ENCODE assay signal across 12 cellular contexts in the genomic region with DNA sequence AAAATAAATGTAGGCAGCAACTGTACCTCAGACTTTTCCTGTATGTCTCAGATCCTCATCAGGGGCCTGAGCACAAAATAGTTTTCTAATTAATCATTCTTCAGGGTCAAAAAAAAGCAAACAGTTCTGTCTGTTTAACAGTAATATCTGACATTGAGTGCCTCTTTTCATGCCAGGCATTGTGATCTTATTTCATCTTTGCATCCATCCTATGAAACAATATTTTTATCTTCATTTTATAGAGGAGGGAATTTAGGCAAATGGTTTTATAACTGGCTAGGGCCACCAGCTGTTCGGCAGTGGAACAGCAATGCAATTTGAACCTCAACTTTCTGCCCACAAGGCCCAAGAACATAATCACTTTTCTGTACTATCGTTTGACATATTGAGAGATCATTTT.
DNase-seq lines count a peak whose midpoint lies in the region; ATAC-seq and TF ChIP-seq lines count a peak whose summit lies in the region.
"Had no signal": no experiment of that assay in that cellular context is flagged by ENCODE, and none has a peak within 500 bp of the region (broad histone marks: within the 10 kb centered on the region; RNA-seq: fewer than 3 reads in every experiment).

No MANE protein-coding gene starts in this region.

- CTCF ChIA-PET in GM10248 (lab: Yijun Ruan, JAX) = interaction anchor here (1.1 to 2.7 kb wide), 6 partner anchors 10 to 91 kb away, joined by 3 to 9 read pairs (median 4); no protein-coding TSS in a partner anchor

- H3K9ac ChIP-seq in Loucy (ENCODE audit: low read depth, low read length, poor library complexity, severe bottlenecking) = no peak overlapping the region

- 0 out of 2 replicates have a peak, but pooled peaks cover 5% of the 10 kb centered on the region for H3K9me3 ChIP-seq in Loucy (ENCODE audit: insufficient read depth, low read depth, low read length)
- H3K9me3 ChIP-seq in osteoblast (ENCODE audit: low read depth, low read length) = no peaks in the 10 kb centered on the region

- ATAC-seq in HG03521 (IDR thresholded peaks at IDR 0.05; ENCODE audit: unreplicated experiment) = no peak
- no peak for ATAC-seq in stimulated activated naive B cell treated with anti-CD40 and anti-IgM and Interleukin-4, amounts not matched to agents 10 μg/mL and 1 μg/mL and 100 μg/mL, for 72 hours (replicated peaks)
- ATAC-seq: natural killer cell had no signal

- peaks cover 0 to 3% of the 10 kb centered on the region in 2 donors for H3K9me3 Mint-ChIP-seq in stimulated activated naive B cell treated with anti-CD40 and anti-IgM and Interleukin-4, amounts not matched to agents 10 μg/mL and 1 μg/mL and 100 μg/mL, for 72 hours
- H3K9me3 Mint-ChIP-seq: activated naive CD4-positive, alpha-beta T cell treated with anti-CD3 and anti-CD28 coated beads for 36 hours; natural killer cell had no signal

- POLR2A ChIA-PET in GM10248 (lab: Yijun Ruan, JAX) = no interaction called here

- no peak overlapping the region for H2AFZ ChIP-seq in Loucy (ENCODE audit: low read length)
- H2AFZ ChIP-seq in osteoblast (ENCODE audit: low read length) = no peak overlapping the region

- H3K4me1 ChIP-seq in Loucy (ENCODE audit: insufficient read depth, low read length, poor library complexity, severe bottlenecking) (peaks cover 6% of the 10 kb centered on the region), osteoblast (ENCODE audit: insufficient read depth, low read length) (peaks cover 14% of the 10 kb centered on the region)

- peaks cover 0 to 8% of the 10 kb centered on the region in 2 donors for H3K4me1 Mint-ChIP-seq in stimulated activated naive B cell treated with anti-CD40 and anti-IgM and Interleukin-4, amounts not matched to agents 10 μg/mL and 1 μg/mL and 100 μg/mL, for 72 hours

- peak; percentile 47 for TF ChIP-seq CTCF in GM10248 (IDR thresholded peaks at IDR 0.05; ENCODE audit: control extremely low read depth, extremely low read depth, low read depth, missing control alignments)
- peak; percentile 56 for TF ChIP-seq CTCF in Loucy (conservative IDR thresholded peaks at IDR 0.05; ENCODE audit: low read length)
- peak; percentile 71 for TF ChIP-seq CTCF in osteoblast (IDR thresholded peaks at IDR 0.05; ENCODE audit: extremely low read depth, low read depth, low read length)

- H3K36me3 ChIP-seq in Loucy (ENCODE audit: insufficient read depth, low read length) (peaks cover 7% of the 10 kb centered on the region; the same call in 1 of the 2 replicates), osteoblast (ENCODE audit: insufficient read depth, low read length) (peaks cover 17% of the 10 kb centered on the region)

- no peaks in the 10 kb centered on the region for H3F3A ChIP-seq in Loucy (ENCODE audit: low read depth)

- H3K79me2 ChIP-seq in Loucy (ENCODE audit: insufficient read depth, low read length) (no peaks in the 10 kb centered on the region), osteoblast (ENCODE audit: insufficient read depth, low read length) (peaks cover 22% of the 10 kb centered on the region)

- no peak overlapping the region for H3K4me3 ChIP-seq in Loucy (ENCODE audit: low read length, poor library complexity, severe bottlenecking)
- no peak overlapping the region for H3K4me3 ChIP-seq in osteoblast (ENCODE audit: insufficient read depth, low read length)

- no peak for DNase-seq in GM10248 (ENCODE audit: extremely low spot score)
- DNase-seq in dermis blood vessel endothelial cell = peak; percentile 47
- no peak for DNase-seq in osteoblast (ENCODE audit: insufficient read length, low spot score, missing footprints)
- no peak for DNase-seq in stimulated activated naive B cell treated with anti-CD40 and anti-IgM and Interleukin-4, amounts not matched to agents 10 μg/mL and 1 μg/mL and 100 μg/mL, for 72 hours
- no peak for DNase-seq in NCI-H2081 (lab: John Stamatoyannopoulos, UW)
- no peak for DNase-seq in NCI-H1694 (lab: John Stamatoyannopoulos, UW)
- DNase-seq: activated naive CD4-positive, alpha-beta T cell treated with anti-CD3 and anti-CD28 coated beads for 36 hours; natural killer cell; NCI-H446 treated with DMSO at 0.1 percent for 48 hours had no signal

- peaks cover 15 to 41% of the 10 kb centered on the region in 2 donors for H3K36me3 Mint-ChIP-seq in stimulated activated naive B cell treated with anti-CD40 and anti-IgM and Interleukin-4, amounts not matched to agents 10 μg/mL and 1 μg/mL and 100 μg/mL, for 72 hours
- H3K36me3 Mint-ChIP-seq: natural killer cell had no signal

- no peak overlapping the region for H3K4me3 Mint-ChIP-seq in stimulated activated naive B cell treated with anti-CD40 and anti-IgM and Interleukin-4, amounts not matched to agents 10 μg/mL and 1 μg/mL and 100 μg/mL, for 72 hours
- H3K4me3 Mint-ChIP-seq: activated naive CD4-positive, alpha-beta T cell treated with anti-CD3 and anti-CD28 coated beads for 36 hours; natural killer cell had no signal

- H3K27ac Mint-ChIP-seq in stimulated activated naive B cell treated with anti-CD40 and anti-IgM and Interleukin-4, amounts not matched to agents 10 μg/mL and 1 μg/mL and 100 μg/mL, for 72 hours = no peak overlapping the region
- H3K27ac Mint-ChIP-seq: activated naive CD4-positive, alpha-beta T cell treated with anti-CD3 and anti-CD28 coated beads for 36 hours; natural killer cell had no signal

- H3K4me2 ChIP-seq in Loucy (ENCODE audit: low read depth, low read length, poor library complexity, severe bottlenecking) = no peak overlapping the region
- no peak overlapping the region for H3K4me2 ChIP-seq in osteoblast (ENCODE audit: insufficient read depth, low read length)

- H3K27me3 Mint-ChIP-seq in stimulated activated naive B cell treated with anti-CD40 and anti-IgM and Interleukin-4, amounts not matched to agents 10 μg/mL and 1 μg/mL and 100 μg/mL, for 72 hours = no peaks in the 10 kb centered on the region

- H3K27me3 ChIP-seq in Loucy (ENCODE audit: insufficient read depth, low read length, poor library complexity, severe bottlenecking) (no peaks in the 10 kb centered on the region), osteoblast (ENCODE audit: insufficient read depth, low read length) (no peaks in the 10 kb centered on the region)

- peak overlapping the region; percentile 12 for H3K27ac ChIP-seq in osteoblast (ENCODE audit: low read depth, low read length)
- H3K27ac ChIP-seq: VCaP had no signal

- H3K9me2 ChIP-seq in Loucy (replicated peaks; ENCODE audit: low read depth, low read length) = no peaks in the 10 kb centered on the region

- H4K20me1 ChIP-seq in Loucy (ENCODE audit: insufficient read depth, low read length, poor library complexity, severe bottlenecking) = no peaks in the 10 kb centered on the region
- peaks cover 4% of the 10 kb centered on the region for H4K20me1 ChIP-seq in osteoblast (ENCODE audit: insufficient read depth, low read length)
